ENCODE assay signal across 10 cellular contexts in the genomic region with DNA sequence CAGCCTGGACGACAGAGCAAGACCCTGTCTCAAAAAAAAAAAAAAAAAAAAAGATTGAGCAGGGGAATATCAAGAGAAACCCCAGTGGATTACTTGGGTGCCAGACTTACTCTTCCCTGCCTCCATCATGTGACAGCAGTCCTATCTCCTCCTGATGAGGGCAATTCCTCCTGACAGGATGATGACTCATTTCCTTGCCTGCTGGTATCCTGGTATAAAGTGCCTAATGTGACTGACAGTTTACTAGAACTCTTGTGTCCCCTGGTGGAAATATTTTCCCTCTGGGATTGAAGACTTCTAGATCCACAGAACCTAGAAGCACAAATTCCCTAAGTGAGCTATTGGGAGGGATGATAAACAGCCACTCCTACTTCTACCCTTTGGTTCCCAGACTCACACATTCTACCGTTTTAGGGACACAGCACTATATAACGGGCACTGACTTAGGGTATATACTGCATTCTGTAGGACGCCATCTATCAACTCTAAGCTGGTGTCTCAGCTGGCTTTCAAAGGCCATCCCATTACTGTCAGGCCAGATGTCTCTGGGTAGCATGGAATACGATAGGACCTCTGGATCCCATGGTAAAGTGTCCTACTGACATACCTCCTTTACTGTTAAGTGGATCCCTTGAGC.
DNase-seq lines count a peak whose midpoint lies in the region; ATAC-seq and FAIRE-seq lines count a peak whose summit lies in the region.
"Had no signal": no experiment of that assay in that cellular context is flagged by ENCODE, and none has a peak within 500 bp of the region (broad histone marks: within the 10 kb centered on the region; RNA-seq: fewer than 3 reads in every experiment).

No MANE protein-coding gene starts in this region.

- H3K36me3 Mint-ChIP-seq in activated T-helper 17 cell treated with anti-CD3 and anti-CD28 coated beads, Interleukin-2, amount 50 U/mL, for 72 hours (ENCODE audit: low read depth), result no peaks in the 10 kb centered on the region

- no peaks in the 10 kb centered on the region for H3K4me1 Mint-ChIP-seq in activated T-helper 17 cell treated with anti-CD3 and anti-CD28 coated beads, Interleukin-2, amount 50 U/mL, for 72 hours

- no peak overlapping the region for H3K27ac Mint-ChIP-seq in activated T-helper 17 cell treated with anti-CD3 and anti-CD28 coated beads, Interleukin-2, amount 50 U/mL, for 72 hours

- H3K4me3 Mint-ChIP-seq in activated T-helper 17 cell treated with anti-CD3 and anti-CD28 coated beads, Interleukin-2, amount 50 U/mL, for 72 hours, result no peak overlapping the region

- peak overlapping the region; percentile 51 for H3K27ac ChIP-seq in epithelial cell of prostate
- H3K27ac ChIP-seq: right atrium auricular region had no signal

- peak; percentile 78 for FAIRE-seq in RCC 7860 (lab: Jason Lieb, UNC)

- no peaks in the 10 kb centered on the region for H3K27me3 Mint-ChIP-seq in activated T-helper 17 cell treated with anti-CD3 and anti-CD28 coated beads, Interleukin-2, amount 50 U/mL, for 72 hours

- ATAC-seq in activated T-helper 17 cell treated with anti-CD3 and anti-CD28 coated beads, Interleukin-2, amount 50 U/mL, for 72 hours (replicated peaks), result no peak

- DNase-seq in H4 (ENCODE audit: low spot score), result peak; percentile 92
- peak; percentile 92 for DNase-seq in RCC 7860 (ENCODE audit: low spot score)
- DNase-seq in epithelial cell of prostate (ENCODE audit: low read depth, low spot score), result peak; percentile 64
- peak; percentile 58 for DNase-seq in pulmonary artery endothelial cell (ENCODE audit: low read depth, low spot score)
- no peak for DNase-seq in activated naive CD4-positive, alpha-beta T cell (lab: John Stamatoyannopoulos, UW)
- DNase-seq in stimulated activated CD4-positive, alpha-beta T cell treated with anti-CD3 and anti-CD28 coated beads, Interleukin-1b, Interleukin-23, amount 100 ng/mL, for 48 hours, result no peak
- no peak for DNase-seq in NCI-H1092 (lab: John Stamatoyannopoulos, UW)
- DNase-seq: activated CD4-positive, CD25-positive, alpha-beta regulatory T cell had no signal

- no peaks in the 10 kb centered on the region for H3K9me3 Mint-ChIP-seq in activated T-helper 17 cell treated with anti-CD3 and anti-CD28 coated beads, Interleukin-2, amount 50 U/mL, for 72 hours

Comparison
In these comparisons a context has a peak if more than half of its experiments do, and no peak if none do; other contexts are left out.
1. DNase-seq: peak in H4 (single experiment), RCC 7860 (single experiment), epithelial cell of prostate (single experiment) and pulmonary artery endothelial cell (single experiment); none in activated naive CD4-positive, alpha-beta T cell (0 of 4), stimulated activated CD4-positive, alpha-beta T cell treated with anti-CD3 and anti-CD28 coated beads, Interleukin-1b, Interleukin-23, amount 100 ng/mL, for 48 hours (single experiment) and NCI-H1092 (single experiment).